Comparison of ENCODE assay signal across 1 cellular context in the genomic region with DNA sequence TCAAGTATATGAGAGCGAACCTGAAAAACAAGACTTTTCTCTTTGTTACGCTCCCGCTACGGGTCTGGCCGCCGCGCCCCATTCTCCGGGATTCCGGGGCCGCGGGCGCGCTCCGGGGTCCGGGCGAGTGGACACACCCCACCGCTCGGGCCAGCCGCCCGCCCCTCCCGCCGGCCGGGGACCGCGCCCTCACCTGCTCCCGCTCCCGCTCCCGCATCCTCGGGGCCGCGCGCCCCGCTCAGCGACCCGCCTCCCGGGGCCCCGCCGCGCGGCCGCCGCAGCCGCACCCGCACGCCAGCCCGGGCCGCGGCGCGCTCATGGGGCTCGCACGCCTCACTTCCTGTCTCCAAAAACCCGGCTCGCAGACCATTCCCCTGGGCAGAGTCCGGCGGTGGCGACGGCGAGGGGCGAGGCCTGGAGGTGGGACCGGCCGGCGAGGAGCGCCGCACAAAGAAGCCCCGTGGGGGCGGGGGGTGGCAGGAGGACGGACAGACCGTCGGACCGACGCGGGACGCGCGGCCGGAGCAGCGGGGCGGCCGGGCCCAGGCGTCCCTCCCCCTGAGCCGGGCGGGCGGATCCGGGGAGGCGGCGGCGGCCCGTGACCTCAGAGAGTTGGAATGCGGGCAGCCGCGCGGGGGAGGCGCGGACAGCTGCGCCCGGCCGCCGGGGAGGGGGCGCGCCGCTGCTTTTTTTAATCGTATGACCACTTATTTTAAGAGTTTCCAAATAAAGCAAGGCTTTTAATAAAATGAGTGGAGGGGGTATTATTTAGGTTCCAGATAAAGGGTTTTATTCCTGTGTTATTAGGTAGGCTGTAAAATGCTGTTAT.
TF ChIP-seq lines count a peak whose summit lies in the region.

A gene (minus strand): TSS at position 550 of the 829 bp plus-strand sequence. CDS start 4,590 bp downstream, outside the sequence.

TF ChIP-seq in WTC11, 78 proteins besides CTCF, POLR2A, EP300 and RAD21 (continued from another document):
- TF ChIP-seq, protein P1, sequence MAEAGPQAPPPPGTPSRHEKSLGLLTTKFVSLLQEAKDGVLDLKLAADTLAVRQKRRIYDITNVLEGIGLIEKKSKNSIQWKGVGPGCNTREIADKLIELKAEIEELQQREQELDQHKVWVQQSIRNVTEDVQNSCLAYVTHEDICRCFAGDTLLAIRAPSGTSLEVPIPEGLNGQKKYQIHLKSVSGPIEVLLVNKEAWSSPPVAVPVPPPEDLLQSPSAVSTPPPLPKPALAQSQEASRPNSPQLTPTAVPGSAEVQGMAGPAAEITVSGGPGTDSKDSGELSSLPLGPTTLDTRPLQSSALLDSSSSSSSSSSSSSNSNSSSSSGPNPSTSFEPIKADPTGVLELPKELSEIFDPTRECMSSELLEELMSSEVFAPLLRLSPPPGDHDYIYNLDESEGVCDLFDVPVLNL (CRISPR knock-in tag; IDR thresholded peaks at IDR 0.05; ENCODE audit: borderline replicate concordance, low read depth) = no peak
- TF ChIP-seq, protein P2, sequence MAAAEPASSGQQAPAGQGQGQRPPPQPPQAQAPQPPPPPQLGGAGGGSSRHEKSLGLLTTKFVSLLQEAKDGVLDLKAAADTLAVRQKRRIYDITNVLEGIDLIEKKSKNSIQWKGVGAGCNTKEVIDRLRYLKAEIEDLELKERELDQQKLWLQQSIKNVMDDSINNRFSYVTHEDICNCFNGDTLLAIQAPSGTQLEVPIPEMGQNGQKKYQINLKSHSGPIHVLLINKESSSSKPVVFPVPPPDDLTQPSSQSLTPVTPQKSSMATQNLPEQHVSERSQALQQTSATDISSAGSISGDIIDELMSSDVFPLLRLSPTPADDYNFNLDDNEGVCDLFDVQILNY (CRISPR knock-in tag; IDR thresholded peaks at IDR 0.05) = peak; percentile 69; the same call in 1 of the 2 replicates
- TF ChIP-seq ZNF219 (CRISPR knock-in tag; IDR thresholded peaks at IDR 0.05; ENCODE audit: borderline replicate concordance) (0 out of 2 replicates have a peak, but pooled peaks have one; percentile 55), TEAD4 (CRISPR knock-in tag; IDR thresholded peaks at IDR 0.05) (no peak), SP1 (CRISPR knock-in tag; conservative IDR thresholded peaks at IDR 0.05) (peak; percentile 71; the same call in 1 of the 2 replicates)
- TF ChIP-seq, protein P3, sequence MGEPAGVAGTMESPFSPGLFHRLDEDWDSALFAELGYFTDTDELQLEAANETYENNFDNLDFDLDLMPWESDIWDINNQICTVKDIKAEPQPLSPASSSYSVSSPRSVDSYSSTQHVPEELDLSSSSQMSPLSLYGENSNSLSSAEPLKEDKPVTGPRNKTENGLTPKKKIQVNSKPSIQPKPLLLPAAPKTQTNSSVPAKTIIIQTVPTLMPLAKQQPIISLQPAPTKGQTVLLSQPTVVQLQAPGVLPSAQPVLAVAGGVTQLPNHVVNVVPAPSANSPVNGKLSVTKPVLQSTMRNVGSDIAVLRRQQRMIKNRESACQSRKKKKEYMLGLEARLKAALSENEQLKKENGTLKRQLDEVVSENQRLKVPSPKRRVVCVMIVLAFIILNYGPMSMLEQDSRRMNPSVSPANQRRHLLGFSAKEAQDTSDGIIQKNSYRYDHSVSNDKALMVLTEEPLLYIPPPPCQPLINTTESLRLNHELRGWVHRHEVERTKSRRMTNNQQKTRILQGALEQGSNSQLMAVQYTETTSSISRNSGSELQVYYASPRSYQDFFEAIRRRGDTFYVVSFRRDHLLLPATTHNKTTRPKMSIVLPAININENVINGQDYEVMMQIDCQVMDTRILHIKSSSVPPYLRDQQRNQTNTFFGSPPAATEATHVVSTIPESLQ (CRISPR knock-in tag; IDR thresholded peaks at IDR 0.05) = no peak
- TF ChIP-seq, protein P4, sequence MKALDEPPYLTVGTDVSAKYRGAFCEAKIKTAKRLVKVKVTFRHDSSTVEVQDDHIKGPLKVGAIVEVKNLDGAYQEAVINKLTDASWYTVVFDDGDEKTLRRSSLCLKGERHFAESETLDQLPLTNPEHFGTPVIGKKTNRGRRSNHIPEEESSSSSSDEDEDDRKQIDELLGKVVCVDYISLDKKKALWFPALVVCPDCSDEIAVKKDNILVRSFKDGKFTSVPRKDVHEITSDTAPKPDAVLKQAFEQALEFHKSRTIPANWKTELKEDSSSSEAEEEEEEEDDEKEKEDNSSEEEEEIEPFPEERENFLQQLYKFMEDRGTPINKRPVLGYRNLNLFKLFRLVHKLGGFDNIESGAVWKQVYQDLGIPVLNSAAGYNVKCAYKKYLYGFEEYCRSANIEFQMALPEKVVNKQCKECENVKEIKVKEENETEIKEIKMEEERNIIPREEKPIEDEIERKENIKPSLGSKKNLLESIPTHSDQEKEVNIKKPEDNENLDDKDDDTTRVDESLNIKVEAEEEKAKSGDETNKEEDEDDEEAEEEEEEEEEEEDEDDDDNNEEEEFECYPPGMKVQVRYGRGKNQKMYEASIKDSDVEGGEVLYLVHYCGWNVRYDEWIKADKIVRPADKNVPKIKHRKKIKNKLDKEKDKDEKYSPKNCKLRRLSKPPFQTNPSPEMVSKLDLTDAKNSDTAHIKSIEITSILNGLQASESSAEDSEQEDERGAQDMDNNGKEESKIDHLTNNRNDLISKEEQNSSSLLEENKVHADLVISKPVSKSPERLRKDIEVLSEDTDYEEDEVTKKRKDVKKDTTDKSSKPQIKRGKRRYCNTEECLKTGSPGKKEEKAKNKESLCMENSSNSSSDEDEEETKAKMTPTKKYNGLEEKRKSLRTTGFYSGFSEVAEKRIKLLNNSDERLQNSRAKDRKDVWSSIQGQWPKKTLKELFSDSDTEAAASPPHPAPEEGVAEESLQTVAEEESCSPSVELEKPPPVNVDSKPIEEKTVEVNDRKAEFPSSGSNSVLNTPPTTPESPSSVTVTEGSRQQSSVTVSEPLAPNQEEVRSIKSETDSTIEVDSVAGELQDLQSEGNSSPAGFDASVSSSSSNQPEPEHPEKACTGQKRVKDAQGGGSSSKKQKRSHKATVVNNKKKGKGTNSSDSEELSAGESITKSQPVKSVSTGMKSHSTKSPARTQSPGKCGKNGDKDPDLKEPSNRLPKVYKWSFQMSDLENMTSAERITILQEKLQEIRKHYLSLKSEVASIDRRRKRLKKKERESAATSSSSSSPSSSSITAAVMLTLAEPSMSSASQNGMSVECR (CRISPR knock-in tag; IDR thresholded peaks at IDR 0.05; ENCODE audit: borderline replicate concordance) = 0 out of 2 replicates have a peak, but pooled peaks have one; percentile 35
